In genomic region chr3:107308716-107309115, GRCh38 we compare ENCODE assay signal across 24 cellular contexts.
"Had no signal": no experiment of that assay in that cellular context is flagged by ENCODE, and none has a peak within 500 bp of the region (broad histone marks: within the 10 kb centered on the region; RNA-seq: fewer than 3 reads in every experiment).

No MANE protein-coding gene starts in this region.

- H3K79me2 ChIP-seq: hepatocyte had no signal

- ATAC-seq: esophagus mucosa; gastrocnemius medialis; heart left ventricle; left ventricle myocardium superior; lower lobe of right lung; naive thymus-derived CD4-positive, alpha-beta T cell; right cardiac atrium had no signal

- H3K4me3 ChIP-seq: dorsolateral prefrontal cortex, gastrocnemius medialis, heart left ventricle, hepatocyte, lower lobe of right lung, prostate gland, sigmoid colon, stomach, thyroid gland, vagina had no signal

- H3K4me2 ChIP-seq: hepatocyte had no signal

- H3K4me1 ChIP-seq: gastrocnemius medialis, heart left ventricle, lower lobe of right lung, prostate gland, sigmoid colon, stomach, thyroid gland, vagina had no signal

- H3K4me3 Mint-ChIP-seq: naive thymus-derived CD4-positive, alpha-beta T cell; nephron; stimulated activated effector memory CD8-positive, alpha-beta T cell treated with anti-CD3 and anti-CD28 coated beads, Interleukin-12 subunit alpha, Interleukin-12 subunit beta, amount 100 ng/mL, for 72 hours had no signal

- H3K27ac Mint-ChIP-seq: naive thymus-derived CD4-positive, alpha-beta T cell; nephron; stimulated activated effector memory CD8-positive, alpha-beta T cell treated with anti-CD3 and anti-CD28 coated beads, Interleukin-12 subunit alpha, Interleukin-12 subunit beta, amount 100 ng/mL, for 72 hours had no signal

- DNase-seq: dorsolateral prefrontal cortex; effector CD4-positive, alpha-beta T cell; foreskin fibroblast; gastrocnemius medialis; heart left ventricle; left ventricle myocardium superior; lower lobe of right lung; naive thymus-derived CD4-positive, alpha-beta T cell; nucleus accumbens; right cardiac atrium; sigmoid colon; stimulated activated CD4-positive, alpha-beta T cell treated with anti-CD3 and anti-CD28 coated beads, Interleukin-2, amount 100 ng/mL, for 24 hours; stimulated activated CD4-positive, alpha-beta T cell treated with anti-CD3 and anti-CD28 coated beads, Interleukin-4, amount 100 ng/mL, for 24 hours; stimulated activated naive CD4-positive, alpha-beta T cell treated with Interleukin-2 at 50 U/mL for 16 hours; stomach; thyroid gland; trophoblast cell had no signal

- H3K4me1 Mint-ChIP-seq: nephron; stimulated activated effector memory CD8-positive, alpha-beta T cell treated with anti-CD3 and anti-CD28 coated beads, Interleukin-12 subunit alpha, Interleukin-12 subunit beta, amount 100 ng/mL, for 72 hours had no signal

- H3K9me3 Mint-ChIP-seq: naive thymus-derived CD4-positive, alpha-beta T cell; nephron; stimulated activated effector memory CD8-positive, alpha-beta T cell treated with anti-CD3 and anti-CD28 coated beads, Interleukin-12 subunit alpha, Interleukin-12 subunit beta, amount 100 ng/mL, for 72 hours had no signal

- H2AFZ ChIP-seq: hepatocyte had no signal

- H3K27ac ChIP-seq: dorsolateral prefrontal cortex, epithelial cell of prostate, gastrocnemius medialis, heart left ventricle, hepatocyte, lower lobe of right lung, prostate gland, sigmoid colon, stomach, thyroid gland, vagina had no signal

- H3K27me3 ChIP-seq: dorsolateral prefrontal cortex, gastrocnemius medialis, heart left ventricle, hepatocyte, sigmoid colon, stomach, thyroid gland, vagina had no signal

- H3K9me3 ChIP-seq: gastrocnemius medialis, heart left ventricle, lower lobe of right lung, prostate gland, sigmoid colon, stomach, thyroid gland, vagina had no signal

- H3K36me3 Mint-ChIP-seq: naive thymus-derived CD4-positive, alpha-beta T cell; stimulated activated effector memory CD8-positive, alpha-beta T cell treated with anti-CD3 and anti-CD28 coated beads, Interleukin-12 subunit alpha, Interleukin-12 subunit beta, amount 100 ng/mL, for 72 hours had no signal

- H3K36me3 ChIP-seq: gastrocnemius medialis, heart left ventricle, lower lobe of right lung, prostate gland, sigmoid colon, stomach, thyroid gland, vagina had no signal
